8 cellular contexts compared by ENCODE assay signal in genomic region chr19:45091031-45091918, GRCh38. TPM values are rescaled to one million over a fixed set of nuclear protein-coding genes. Genes with fewer than 3 reads are reported as not detected.
DNase-seq lines count a peak whose midpoint lies in the region; ATAC-seq and FAIRE-seq lines count a peak whose summit lies in the region.

No MANE protein-coding gene starts in this region.

- H3K27me3 ChIP-seq in Karpas-422 (ENCODE audit: low read length): no peaks in the 10 kb centered on the region
- H3K27me3 ChIP-seq in neuron (ENCODE audit: insufficient read depth, low read length): no peaks in the 10 kb centered on the region
- no peaks in the 10 kb centered on the region for H3K27me3 ChIP-seq in stomach smooth muscle (ENCODE audit: control insufficient read depth in 1 of 2, insufficient read depth in 2 of 2, low read length in 2 of 2)

- H3K27ac ChIP-seq in Karpas-422 (ENCODE audit: low read length) (peak overlapping the region; percentile 89), stomach smooth muscle (ENCODE audit: low read length) (peak overlapping the region; percentile 89)

- peak; percentile 88 for FAIRE-seq in frontal cortex (lab: Jason Lieb, UNC)

- peaks cover 37% of the 10 kb centered on the region for H3K36me3 Mint-ChIP-seq in activated naive CD4-positive, alpha-beta T cell treated with anti-CD3 and anti-CD28 coated beads, Interleukin-2, amount 10 ng/mL, durations not matched to agents 7 days and 5 days

- peak; percentile 49 for ATAC-seq in GM21619 (IDR thresholded peaks at IDR 0.05; ENCODE audit: unreplicated experiment)

- peaks cover 6% of the 10 kb centered on the region for H4K20me1 ChIP-seq in Karpas-422 (ENCODE audit: insufficient read depth, low read depth, low read length)

- H3K9me3 ChIP-seq in Karpas-422 (ENCODE audit: low read length) (no peaks in the 10 kb centered on the region), neuron (ENCODE audit: low read length) (no peaks in the 10 kb centered on the region), stomach smooth muscle (ENCODE audit: control insufficient read depth in 2 of 2, low read length in 2 of 2) (no peaks in the 10 kb centered on the region)

- peak overlapping the region; percentile 97 for H3K27ac Mint-ChIP-seq in activated naive CD4-positive, alpha-beta T cell treated with anti-CD3 and anti-CD28 coated beads, Interleukin-2, amount 10 ng/mL, durations not matched to agents 7 days and 5 days

- peak overlapping the region; percentile 94 for H3K4me2 ChIP-seq in Karpas-422 (ENCODE audit: low read depth, low read length, poor library complexity, severe bottlenecking)

- H3K79me2 ChIP-seq in Karpas-422 (ENCODE audit: low read length): peaks cover 38% of the 10 kb centered on the region

- CTCF ChIA-PET in activated naive CD4-positive, alpha-beta T cell treated with anti-CD3 and anti-CD28 coated beads, Interleukin-2, amount 10 ng/mL, durations not matched to agents 7 days and 5 days (lab: Charles Lee): interaction anchor here (0.6 to 2.1 kb wide), 3 partner anchors 12 to 35 kb away, joined by 4 to 14 read pairs (median 6); no protein-coding TSS in a partner anchor

- peak overlapping the region; percentile 91 for H3K4me3 Mint-ChIP-seq in activated naive CD4-positive, alpha-beta T cell treated with anti-CD3 and anti-CD28 coated beads, Interleukin-2, amount 10 ng/mL, durations not matched to agents 7 days and 5 days

- H3K4me1 Mint-ChIP-seq in activated naive CD4-positive, alpha-beta T cell treated with anti-CD3 and anti-CD28 coated beads, Interleukin-2, amount 10 ng/mL, durations not matched to agents 7 days and 5 days: peaks cover 70% of the 10 kb centered on the region

- peak overlapping the region; percentile 95 for H3K9ac ChIP-seq in Karpas-422 (ENCODE audit: low read length)
- H3K9ac ChIP-seq in stomach smooth muscle (ENCODE audit: low read length in 2 of 2): peak overlapping the region; percentile 76 to 80

- DNase-seq in DMS153 treated with DMSO at 0.1 percent for 48 hours (lab: John Stamatoyannopoulos, UW; ENCODE audit: unreplicated experiment): peak; percentile 95
- DNase-seq in Karpas-422: peak; percentile 100
- DNase-seq in SIG-M5 (lab: John Stamatoyannopoulos, UW): peak; percentile 78
- peak; percentile 97 for DNase-seq in activated naive CD4-positive, alpha-beta T cell treated with anti-CD3 and anti-CD28 coated beads, Interleukin-2, amount 10 ng/mL, durations not matched to agents 7 days and 5 days
- DNase-seq in frontal cortex (ENCODE audit: low spot score in 2 of 2): peak; percentile 94 to 99

- H3K9me3 Mint-ChIP-seq in activated naive CD4-positive, alpha-beta T cell treated with anti-CD3 and anti-CD28 coated beads, Interleukin-2, amount 10 ng/mL, durations not matched to agents 7 days and 5 days: peaks cover 3% of the 10 kb centered on the region

- H3K4me3 ChIP-seq in Karpas-422 (ENCODE audit: low read length): peak overlapping the region; percentile 95
- peak overlapping the region; percentile 91 for H3K4me3 ChIP-seq in neuron (ENCODE audit: low read length)
- peak overlapping the region; percentile 88 to 93 for H3K4me3 ChIP-seq in stomach smooth muscle (ENCODE audit: low read length in 2 of 2)

- H3K4me1 ChIP-seq in Karpas-422 (ENCODE audit: low read length): peaks cover 33% of the 10 kb centered on the region
- H3K4me1 ChIP-seq in neuron (ENCODE audit: insufficient read depth, low read length): peaks cover 23% of the 10 kb centered on the region
- peaks cover 35% of the 10 kb centered on the region for H3K4me1 ChIP-seq in stomach smooth muscle (ENCODE audit: control insufficient read depth, insufficient read depth, low read length)

- peak overlapping the region; percentile 91; the same call in 1 of the 2 replicates for H2AFZ ChIP-seq in Karpas-422 (ENCODE audit: low read length)
- H2AFZ ChIP-seq in neuron (ENCODE audit: low read depth, low read length): peak overlapping the region; percentile 49

- no peaks in the 10 kb centered on the region for H3K9me2 ChIP-seq in Karpas-422 (replicated peaks; ENCODE audit: insufficient read depth, low read length)

- H3K36me3 ChIP-seq in Karpas-422 (ENCODE audit: insufficient read depth, low read length): peaks cover 9% of the 10 kb centered on the region; the same call in 1 of the 2 replicates
- H3K36me3 ChIP-seq in neuron (ENCODE audit: insufficient read depth, low read length): peaks cover 19% of the 10 kb centered on the region
- peaks cover 3 to 5% of the 10 kb centered on the region in 2 donors for H3K36me3 ChIP-seq in stomach smooth muscle (ENCODE audit: control insufficient read depth in 2 of 2, insufficient read depth in 2 of 2, low read length in 2 of 2)

- no peaks in the 10 kb centered on the region for H3K27me3 Mint-ChIP-seq in activated naive CD4-positive, alpha-beta T cell treated with anti-CD3 and anti-CD28 coated beads, Interleukin-2, amount 10 ng/mL, durations not matched to agents 7 days and 5 days

RNA-seq across cellular contexts. Expression of gene PPP1R37, which starts 1.7 kb away (rescaled TPM):
- 8.0 and 21.0 TPM in 2 replicates for total RNA-seq in Karpas-422 (2014; rRNA removed; shearing (Covaris generic); ENCODE audit: low replicate concordance)
- total RNA-seq in frontal cortex: 24.1 TPM

RNA-seq across cellular contexts. Expression of gene GEMIN7, which starts 12.2 kb away (rescaled TPM):
- total RNA-seq in Karpas-422 (2014; rRNA removed; shearing (Covaris generic); ENCODE audit: low replicate concordance): 85.2 and 91.1 TPM in 2 replicates
- total RNA-seq in frontal cortex: 11.8 TPM

RNA-seq across cellular contexts. Expression of gene ZNF296, which starts 15.0 kb away (rescaled TPM):
- 3.9 and 4.7 TPM in 2 replicates for total RNA-seq in Karpas-422 (2014; rRNA removed; shearing (Covaris generic); ENCODE audit: low replicate concordance)
- under 0.01 TPM for total RNA-seq in frontal cortex

RNA-seq across cellular contexts. Expression of gene CLASRP, which starts 52.4 kb away (rescaled TPM):
- total RNA-seq in Karpas-422 (2014; rRNA removed; shearing (Covaris generic); ENCODE audit: low replicate concordance): 22.7 and 41.9 TPM in 2 replicates
- 5.3 TPM for total RNA-seq in frontal cortex

Comparison
In these comparisons a context has a peak if more than half of its experiments do, and no peak if none do; other contexts are left out.
1. Peak in every context shown above with its lines: DNase-seq, ATAC-seq, H3K4me3 ChIP-seq and H3K27ac ChIP-seq.